ENCODE assay signal across 1 cellular context in the genomic region with DNA sequence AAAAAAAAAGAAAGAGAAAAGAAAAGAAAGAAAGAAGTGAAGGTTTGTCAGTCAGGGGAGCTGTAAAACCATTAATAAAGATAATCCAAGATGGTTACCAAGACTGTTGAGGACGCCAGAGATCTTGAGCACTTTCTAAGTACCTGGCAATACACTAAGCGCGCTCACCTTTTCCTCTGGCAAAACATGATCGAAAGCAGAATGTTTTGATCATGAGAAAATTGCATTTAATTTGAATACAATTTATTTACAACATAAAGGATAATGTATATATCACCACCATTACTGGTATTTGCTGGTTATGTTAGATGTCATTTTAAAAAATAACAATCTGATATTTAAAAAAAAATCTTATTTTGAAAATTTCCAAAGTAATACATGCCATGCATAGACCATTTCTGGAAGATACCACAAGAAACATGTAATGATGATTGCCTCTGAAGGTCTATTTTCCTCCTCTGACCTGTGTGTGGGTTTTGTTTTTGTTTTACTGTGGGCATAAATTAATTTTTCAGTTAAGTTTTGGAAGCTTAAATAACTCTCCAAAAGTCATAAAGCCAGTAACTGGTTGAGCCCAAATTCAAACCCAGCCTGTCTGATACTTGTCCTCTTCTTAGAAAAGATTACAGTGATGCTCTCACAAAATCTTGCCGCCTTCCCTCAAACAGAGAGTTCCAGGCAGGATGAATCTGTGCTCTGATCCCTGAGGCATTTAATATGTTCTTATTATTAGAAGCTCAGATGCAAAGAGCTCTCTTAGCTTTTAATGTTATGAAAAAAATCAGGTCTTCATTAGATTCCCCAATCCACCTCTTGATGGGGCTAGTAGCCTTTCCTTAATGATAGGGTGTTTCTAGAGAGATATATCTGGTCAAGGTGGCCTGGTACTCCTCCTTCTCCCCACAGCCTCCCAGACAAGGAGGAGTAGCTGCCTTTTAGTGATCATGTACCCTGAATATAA.
TF ChIP-seq lines count a peak whose summit lies in the region.

No MANE protein-coding gene starts in this region.

TF ChIP-seq in K562, 482 proteins besides CTCF, POLR2A, EP300 and RAD21:
- TF ChIP-seq ZNF384 (IDR thresholded peaks at IDR 0.05; ENCODE audit: low read depth, low read length) (peak; percentile 41; the same call in 1 of the 2 replicates), ZNF717 (CRISPR knock-in tag; IDR thresholded peaks at IDR 0.05) (no peak), ZNF699 (CRISPR knock-in tag; IDR thresholded peaks at IDR 0.05; ENCODE audit: insufficient replicate concordance) (no peak), ZNF408 (CRISPR knock-in tag; IDR thresholded peaks at IDR 0.05; ENCODE audit: low read depth) (no peak), ATF7 (IDR thresholded peaks at IDR 0.05) (no peak), SNRNP70 (optimal IDR thresholded peaks at IDR 0.05; ENCODE audit: low read depth, low read length) (no peak), SREBF1 (IDR thresholded peaks at IDR 0.05; ENCODE audit: borderline replicate concordance, low read depth, low read length) (no peak), CHCHD3 (CRISPR knock-in tag; IDR thresholded peaks at IDR 0.05) (no peak), SMC3 (conservative IDR thresholded peaks at IDR 0.05; ENCODE audit: insufficient read depth, low read depth, low read length) (peak; percentile 44; the same call in 1 of the 2 replicates), ZNF184 (CRISPR knock-in tag; IDR thresholded peaks at IDR 0.05) (no peak), FOXK2 (conservative IDR thresholded peaks at IDR 0.05 in 1 of 2, IDR thresholded peaks at IDR 0.05 in 1 of 2; ENCODE audit: low read depth in 2 of 2) (no peak), BCL6 (CRISPR knock-in tag; IDR thresholded peaks at IDR 0.05) (no peak), ZNF146 (CRISPR knock-in tag; IDR thresholded peaks at IDR 0.05; ENCODE audit: unreplicated experiment) (no peak), SP1 (CRISPR knock-in tag; IDR thresholded peaks at IDR 0.05) (no peak), GTF2E2 (tag; IDR thresholded peaks at IDR 0.05) (peak; percentile 36; the same call in 1 of the 2 replicates), BCOR (IDR thresholded peaks at IDR 0.05) (no peak), CXXC5 (CRISPR knock-in tag; IDR thresholded peaks at IDR 0.05) (no peak), FOXJ3 (CRISPR knock-in tag; IDR thresholded peaks at IDR 0.05) (no peak), FOXA1 (IDR thresholded peaks at IDR 0.05; ENCODE audit: borderline replicate concordance) (no peak), ASH1L (IDR thresholded peaks at IDR 0.05; ENCODE audit: borderline replicate concordance, low read depth, partially characterized antibody) (no peak), ZFP36 (IDR thresholded peaks at IDR 0.05; ENCODE audit: low read depth, low read length, partially characterized antibody) (no peak), TCF7L2 (IDR thresholded peaks at IDR 0.05; ENCODE audit: low read depth, low read length) (no peak), PML (IDR thresholded peaks at IDR 0.05; ENCODE audit: low read length) (0 out of 2 replicates have a peak, but pooled peaks have one; percentile 9)
- TF ChIP-seq, protein P1, sequence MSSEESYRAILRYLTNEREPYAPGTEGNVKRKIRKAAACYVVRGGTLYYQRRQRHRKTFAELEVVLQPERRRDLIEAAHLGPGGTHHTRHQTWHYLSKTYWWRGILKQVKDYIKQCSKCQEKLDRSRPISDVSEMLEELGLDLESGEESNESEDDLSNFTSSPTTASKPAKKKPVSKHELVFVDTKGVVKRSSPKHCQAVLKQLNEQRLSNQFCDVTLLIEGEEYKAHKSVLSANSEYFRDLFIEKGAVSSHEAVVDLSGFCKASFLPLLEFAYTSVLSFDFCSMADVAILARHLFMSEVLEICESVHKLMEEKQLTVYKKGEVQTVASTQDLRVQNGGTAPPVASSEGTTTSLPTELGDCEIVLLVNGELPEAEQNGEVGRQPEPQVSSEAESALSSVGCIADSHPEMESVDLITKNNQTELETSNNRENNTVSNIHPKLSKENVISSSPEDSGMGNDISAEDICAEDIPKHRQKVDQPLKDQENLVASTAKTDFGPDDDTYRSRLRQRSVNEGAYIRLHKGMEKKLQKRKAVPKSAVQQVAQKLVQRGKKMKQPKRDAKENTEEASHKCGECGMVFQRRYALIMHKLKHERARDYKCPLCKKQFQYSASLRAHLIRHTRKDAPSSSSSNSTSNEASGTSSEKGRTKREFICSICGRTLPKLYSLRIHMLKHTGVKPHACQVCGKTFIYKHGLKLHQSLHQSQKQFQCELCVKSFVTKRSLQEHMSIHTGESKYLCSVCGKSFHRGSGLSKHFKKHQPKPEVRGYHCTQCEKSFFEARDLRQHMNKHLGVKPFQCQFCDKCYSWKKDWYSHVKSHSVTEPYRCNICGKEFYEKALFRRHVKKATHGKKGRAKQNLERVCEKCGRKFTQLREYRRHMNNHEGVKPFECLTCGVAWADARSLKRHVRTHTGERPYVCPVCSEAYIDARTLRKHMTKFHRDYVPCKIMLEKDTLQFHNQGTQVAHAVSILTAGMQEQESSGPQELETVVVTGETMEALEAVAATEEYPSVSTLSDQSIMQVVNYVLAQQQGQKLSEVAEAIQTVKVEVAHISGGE (CRISPR knock-in tag; IDR thresholded peaks at IDR 0.05) = no peak
- TF ChIP-seq, protein P2, sequence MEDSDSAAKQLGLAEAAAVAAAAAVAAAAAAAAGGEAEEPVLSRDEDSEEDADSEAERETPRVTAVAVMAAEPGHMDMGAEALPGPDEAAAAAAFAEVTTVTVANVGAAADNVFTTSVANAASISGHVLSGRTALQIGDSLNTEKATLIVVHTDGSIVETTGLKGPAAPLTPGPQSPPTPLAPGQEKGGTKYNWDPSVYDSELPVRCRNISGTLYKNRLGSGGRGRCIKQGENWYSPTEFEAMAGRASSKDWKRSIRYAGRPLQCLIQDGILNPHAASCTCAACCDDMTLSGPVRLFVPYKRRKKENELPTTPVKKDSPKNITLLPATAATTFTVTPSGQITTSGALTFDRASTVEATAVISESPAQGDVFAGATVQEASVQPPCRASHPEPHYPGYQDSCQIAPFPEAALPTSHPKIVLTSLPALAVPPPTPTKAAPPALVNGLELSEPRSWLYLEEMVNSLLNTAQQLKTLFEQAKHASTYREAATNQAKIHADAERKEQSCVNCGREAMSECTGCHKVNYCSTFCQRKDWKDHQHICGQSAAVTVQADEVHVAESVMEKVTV (CRISPR knock-in tag; IDR thresholded peaks at IDR 0.05) = peak; percentile 62
- TF ChIP-seq, protein P3, sequence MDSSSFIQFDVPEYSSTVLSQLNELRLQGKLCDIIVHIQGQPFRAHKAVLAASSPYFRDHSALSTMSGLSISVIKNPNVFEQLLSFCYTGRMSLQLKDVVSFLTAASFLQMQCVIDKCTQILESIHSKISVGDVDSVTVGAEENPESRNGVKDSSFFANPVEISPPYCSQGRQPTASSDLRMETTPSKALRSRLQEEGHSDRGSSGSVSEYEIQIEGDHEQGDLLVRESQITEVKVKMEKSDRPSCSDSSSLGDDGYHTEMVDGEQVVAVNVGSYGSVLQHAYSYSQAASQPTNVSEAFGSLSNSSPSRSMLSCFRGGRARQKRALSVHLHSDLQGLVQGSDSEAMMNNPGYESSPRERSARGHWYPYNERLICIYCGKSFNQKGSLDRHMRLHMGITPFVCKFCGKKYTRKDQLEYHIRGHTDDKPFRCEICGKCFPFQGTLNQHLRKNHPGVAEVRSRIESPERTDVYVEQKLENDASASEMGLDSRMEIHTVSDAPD (CRISPR knock-in tag; IDR thresholded peaks at IDR 0.05) = no peak
- TF ChIP-seq, protein P4, sequence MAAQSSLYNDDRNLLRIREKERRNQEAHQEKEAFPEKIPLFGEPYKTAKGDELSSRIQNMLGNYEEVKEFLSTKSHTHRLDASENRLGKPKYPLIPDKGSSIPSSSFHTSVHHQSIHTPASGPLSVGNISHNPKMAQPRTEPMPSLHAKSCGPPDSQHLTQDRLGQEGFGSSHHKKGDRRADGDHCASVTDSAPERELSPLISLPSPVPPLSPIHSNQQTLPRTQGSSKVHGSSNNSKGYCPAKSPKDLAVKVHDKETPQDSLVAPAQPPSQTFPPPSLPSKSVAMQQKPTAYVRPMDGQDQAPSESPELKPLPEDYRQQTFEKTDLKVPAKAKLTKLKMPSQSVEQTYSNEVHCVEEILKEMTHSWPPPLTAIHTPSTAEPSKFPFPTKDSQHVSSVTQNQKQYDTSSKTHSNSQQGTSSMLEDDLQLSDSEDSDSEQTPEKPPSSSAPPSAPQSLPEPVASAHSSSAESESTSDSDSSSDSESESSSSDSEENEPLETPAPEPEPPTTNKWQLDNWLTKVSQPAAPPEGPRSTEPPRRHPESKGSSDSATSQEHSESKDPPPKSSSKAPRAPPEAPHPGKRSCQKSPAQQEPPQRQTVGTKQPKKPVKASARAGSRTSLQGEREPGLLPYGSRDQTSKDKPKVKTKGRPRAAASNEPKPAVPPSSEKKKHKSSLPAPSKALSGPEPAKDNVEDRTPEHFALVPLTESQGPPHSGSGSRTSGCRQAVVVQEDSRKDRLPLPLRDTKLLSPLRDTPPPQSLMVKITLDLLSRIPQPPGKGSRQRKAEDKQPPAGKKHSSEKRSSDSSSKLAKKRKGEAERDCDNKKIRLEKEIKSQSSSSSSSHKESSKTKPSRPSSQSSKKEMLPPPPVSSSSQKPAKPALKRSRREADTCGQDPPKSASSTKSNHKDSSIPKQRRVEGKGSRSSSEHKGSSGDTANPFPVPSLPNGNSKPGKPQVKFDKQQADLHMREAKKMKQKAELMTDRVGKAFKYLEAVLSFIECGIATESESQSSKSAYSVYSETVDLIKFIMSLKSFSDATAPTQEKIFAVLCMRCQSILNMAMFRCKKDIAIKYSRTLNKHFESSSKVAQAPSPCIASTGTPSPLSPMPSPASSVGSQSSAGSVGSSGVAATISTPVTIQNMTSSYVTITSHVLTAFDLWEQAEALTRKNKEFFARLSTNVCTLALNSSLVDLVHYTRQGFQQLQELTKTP (IDR thresholded peaks at IDR 0.05; ENCODE audit: low read depth in 1 of 2, partially characterized antibody in 2 of 2) = peak in 1 of 2 experiments; percentile 20
- TF ChIP-seq, protein P5, sequence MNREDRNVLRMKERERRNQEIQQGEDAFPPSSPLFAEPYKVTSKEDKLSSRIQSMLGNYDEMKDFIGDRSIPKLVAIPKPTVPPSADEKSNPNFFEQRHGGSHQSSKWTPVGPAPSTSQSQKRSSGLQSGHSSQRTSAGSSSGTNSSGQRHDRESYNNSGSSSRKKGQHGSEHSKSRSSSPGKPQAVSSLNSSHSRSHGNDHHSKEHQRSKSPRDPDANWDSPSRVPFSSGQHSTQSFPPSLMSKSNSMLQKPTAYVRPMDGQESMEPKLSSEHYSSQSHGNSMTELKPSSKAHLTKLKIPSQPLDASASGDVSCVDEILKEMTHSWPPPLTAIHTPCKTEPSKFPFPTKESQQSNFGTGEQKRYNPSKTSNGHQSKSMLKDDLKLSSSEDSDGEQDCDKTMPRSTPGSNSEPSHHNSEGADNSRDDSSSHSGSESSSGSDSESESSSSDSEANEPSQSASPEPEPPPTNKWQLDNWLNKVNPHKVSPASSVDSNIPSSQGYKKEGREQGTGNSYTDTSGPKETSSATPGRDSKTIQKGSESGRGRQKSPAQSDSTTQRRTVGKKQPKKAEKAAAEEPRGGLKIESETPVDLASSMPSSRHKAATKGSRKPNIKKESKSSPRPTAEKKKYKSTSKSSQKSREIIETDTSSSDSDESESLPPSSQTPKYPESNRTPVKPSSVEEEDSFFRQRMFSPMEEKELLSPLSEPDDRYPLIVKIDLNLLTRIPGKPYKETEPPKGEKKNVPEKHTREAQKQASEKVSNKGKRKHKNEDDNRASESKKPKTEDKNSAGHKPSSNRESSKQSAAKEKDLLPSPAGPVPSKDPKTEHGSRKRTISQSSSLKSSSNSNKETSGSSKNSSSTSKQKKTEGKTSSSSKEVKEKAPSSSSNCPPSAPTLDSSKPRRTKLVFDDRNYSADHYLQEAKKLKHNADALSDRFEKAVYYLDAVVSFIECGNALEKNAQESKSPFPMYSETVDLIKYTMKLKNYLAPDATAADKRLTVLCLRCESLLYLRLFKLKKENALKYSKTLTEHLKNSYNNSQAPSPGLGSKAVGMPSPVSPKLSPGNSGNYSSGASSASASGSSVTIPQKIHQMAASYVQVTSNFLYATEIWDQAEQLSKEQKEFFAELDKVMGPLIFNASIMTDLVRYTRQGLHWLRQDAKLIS (CRISPR knock-in tag; IDR thresholded peaks at IDR 0.05) = no peak
- TF ChIP-seq, protein P6, sequence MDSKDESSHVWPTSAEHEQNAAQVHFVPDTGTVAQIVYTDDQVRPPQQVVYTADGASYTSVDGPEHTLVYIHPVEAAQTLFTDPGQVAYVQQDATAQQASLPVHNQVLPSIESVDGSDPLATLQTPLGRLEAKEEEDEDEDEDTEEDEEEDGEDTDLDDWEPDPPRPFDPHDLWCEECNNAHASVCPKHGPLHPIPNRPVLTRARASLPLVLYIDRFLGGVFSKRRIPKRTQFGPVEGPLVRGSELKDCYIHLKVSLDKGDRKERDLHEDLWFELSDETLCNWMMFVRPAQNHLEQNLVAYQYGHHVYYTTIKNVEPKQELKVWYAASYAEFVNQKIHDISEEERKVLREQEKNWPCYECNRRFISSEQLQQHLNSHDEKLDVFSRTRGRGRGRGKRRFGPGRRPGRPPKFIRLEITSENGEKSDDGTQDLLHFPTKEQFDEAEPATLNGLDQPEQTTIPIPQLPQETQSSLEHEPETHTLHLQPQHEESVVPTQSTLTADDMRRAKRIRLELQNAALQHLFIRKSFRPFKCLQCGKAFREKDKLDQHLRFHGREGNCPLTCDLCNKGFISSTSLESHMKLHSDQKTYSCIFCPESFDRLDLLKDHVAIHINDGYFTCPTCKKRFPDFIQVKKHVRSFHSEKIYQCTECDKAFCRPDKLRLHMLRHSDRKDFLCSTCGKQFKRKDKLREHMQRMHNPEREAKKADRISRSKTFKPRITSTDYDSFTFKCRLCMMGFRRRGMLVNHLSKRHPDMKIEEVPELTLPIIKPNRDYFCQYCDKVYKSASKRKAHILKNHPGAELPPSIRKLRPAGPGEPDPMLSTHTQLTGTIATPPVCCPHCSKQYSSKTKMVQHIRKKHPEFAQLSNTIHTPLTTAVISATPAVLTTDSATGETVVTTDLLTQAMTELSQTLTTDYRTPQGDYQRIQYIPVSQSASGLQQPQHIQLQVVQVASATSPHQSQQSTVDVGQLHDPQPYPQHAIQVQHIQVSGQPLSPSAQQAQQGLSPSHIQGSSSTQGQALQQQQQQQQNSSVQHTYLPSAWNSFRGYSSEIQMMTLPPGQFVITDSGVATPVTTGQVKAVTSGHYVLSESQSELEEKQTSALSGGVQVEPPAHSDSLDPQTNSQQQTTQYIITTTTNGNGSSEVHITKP (IDR thresholded peaks at IDR 0.05; ENCODE audit: partially characterized antibody) = peak; percentile 57
- TF ChIP-seq, protein P7, sequence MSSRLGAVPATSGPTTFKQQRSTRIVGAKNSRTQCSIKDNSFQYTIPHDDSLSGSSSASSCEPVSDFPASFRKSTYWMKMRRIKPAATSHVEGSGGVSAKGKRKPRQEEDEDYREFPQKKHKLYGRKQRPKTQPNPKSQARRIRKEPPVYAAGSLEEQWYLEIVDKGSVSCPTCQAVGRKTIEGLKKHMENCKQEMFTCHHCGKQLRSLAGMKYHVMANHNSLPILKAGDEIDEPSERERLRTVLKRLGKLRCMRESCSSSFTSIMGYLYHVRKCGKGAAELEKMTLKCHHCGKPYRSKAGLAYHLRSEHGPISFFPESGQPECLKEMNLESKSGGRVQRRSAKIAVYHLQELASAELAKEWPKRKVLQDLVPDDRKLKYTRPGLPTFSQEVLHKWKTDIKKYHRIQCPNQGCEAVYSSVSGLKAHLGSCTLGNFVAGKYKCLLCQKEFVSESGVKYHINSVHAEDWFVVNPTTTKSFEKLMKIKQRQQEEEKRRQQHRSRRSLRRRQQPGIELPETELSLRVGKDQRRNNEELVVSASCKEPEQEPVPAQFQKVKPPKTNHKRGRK (tag; IDR thresholded peaks at IDR 0.05) = no peak
